29 cellular contexts compared by ENCODE assay signal in genomic region chr5:140870221-140871201, GRCh38. TPM values are rescaled to one million over a fixed set of nuclear protein-coding genes. Genes with fewer than 3 reads are reported as not detected.
"Had no signal": no experiment of that assay in that cellular context is flagged by ENCODE, and none has a peak within 500 bp of the region (broad histone marks: within the 10 kb centered on the region; RNA-seq: fewer than 3 reads in every experiment).

No MANE protein-coding gene starts in this region.

- H3K36me3 ChIP-seq: breast epithelium, SJSA1 had no signal

- DNase-seq: activated CD4-positive, alpha-beta T cell treated with anti-CD3 and anti-CD28 coated beads for 48 hours; activated CD4-positive, alpha-beta T cell treated with anti-CD3 and anti-CD28 coated beads, Interleukin-2, amount 50 U/mL, for 4 hours; activated CD4-positive, CD25-positive, alpha-beta regulatory T cell treated with anti-CD3 and anti-CD28 coated beads, Interleukin-2, amount 50 U/mL, for 72 hours; activated CD8-positive, alpha-beta memory T cell treated with anti-CD3 and anti-CD28 coated beads, Interleukin-2, amount 10 ng/mL, durations not matched to agents 7 days and 5 days; activated gamma-delta T cell treated with Interleukin-2 at 50 U/mL for 16 hours; activated T-cell treated with anti-CD3 and anti-CD28 coated beads, Interleukin-2, amount 50 U/mL, for 48 hours; aorta; caudate nucleus; IMR-90; KG1; NCI-H1092; NCI-H1417 treated with DMSO at 0.1 percent for 48 hours; NCI-H1694; NCI-H2029; NCI-H2107; NCI-H2171 treated with DMSO at 0.1 percent for 48 hours; NCI-H226; NCI-H526; NCI-H774; OCI-M1; RPMI8226; SHP77 had no signal

- H3K27me3 ChIP-seq: breast epithelium, SJSA1 had no signal

- H3K4me1 ChIP-seq: breast epithelium, SJSA1 had no signal

- ATAC-seq: activated CD8-positive, alpha-beta memory T cell treated with anti-CD3 and anti-CD28 coated beads, Interleukin-2, amount 10 ng/mL, durations not matched to agents 7 days and 5 days; activated T-helper 17 cell treated with anti-CD3 and anti-CD28 coated beads, Interleukin-2, amount 50 U/mL, for 72 hours; Panc1; SK-N-SH treated with all-trans-retinoic acid at 6 μM for 48 hours had no signal

- H3K27ac ChIP-seq: breast epithelium, SJSA1 had no signal

- H3K4me3 ChIP-seq: breast epithelium, SJSA1 had no signal

RNA-seq across cellular contexts. Expression of gene PCDHA11, which starts 1.8 kb away (rescaled TPM):
- total RNA-seq: activated CD8-positive, alpha-beta memory T cell treated with anti-CD3 and anti-CD28 coated beads, Interleukin-2, amount 10 ng/mL, durations not matched to agents 7 days and 5 days; activated T-helper 17 cell treated with anti-CD3 and anti-CD28 coated beads, Interleukin-2, amount 50 U/mL, for 72 hours; NCI-H460; SJSA1 had no signal
- polyA plus RNA-seq: aorta, IMR-90 had no signal

RNA-seq across cellular contexts. Expression of gene PCDHA12, which starts 4.6 kb away (rescaled TPM):
- total RNA-seq: activated CD8-positive, alpha-beta memory T cell treated with anti-CD3 and anti-CD28 coated beads, Interleukin-2, amount 10 ng/mL, durations not matched to agents 7 days and 5 days; activated T-helper 17 cell treated with anti-CD3 and anti-CD28 coated beads, Interleukin-2, amount 50 U/mL, for 72 hours; IMR-90; LHCN-M2; SJSA1 had no signal
- polyA plus RNA-seq: IMR-90 had no signal

RNA-seq across cellular contexts. Expression of gene PCDHA13, which starts 11.4 kb away (rescaled TPM):
- total RNA-seq: activated CD8-positive, alpha-beta memory T cell treated with anti-CD3 and anti-CD28 coated beads, Interleukin-2, amount 10 ng/mL, durations not matched to agents 7 days and 5 days; activated T-helper 17 cell treated with anti-CD3 and anti-CD28 coated beads, Interleukin-2, amount 50 U/mL, for 72 hours; IMR-90; LHCN-M2; SJSA1 had no signal
- polyA plus RNA-seq: aorta, IMR-90 had no signal

RNA-seq across cellular contexts. Expression of gene PCDHA10, which starts 14.8 kb away (rescaled TPM):
- total RNA-seq: activated CD8-positive, alpha-beta memory T cell treated with anti-CD3 and anti-CD28 coated beads, Interleukin-2, amount 10 ng/mL, durations not matched to agents 7 days and 5 days; activated T-helper 17 cell treated with anti-CD3 and anti-CD28 coated beads, Interleukin-2, amount 50 U/mL, for 72 hours; LHCN-M2; SJSA1 had no signal

RNA-seq across cellular contexts. Expression of gene PCDHA9, which starts 22.3 kb away (rescaled TPM):
- total RNA-seq: activated CD8-positive, alpha-beta memory T cell treated with anti-CD3 and anti-CD28 coated beads, Interleukin-2, amount 10 ng/mL, durations not matched to agents 7 days and 5 days; activated T-helper 17 cell treated with anti-CD3 and anti-CD28 coated beads, Interleukin-2, amount 50 U/mL, for 72 hours had no signal
- polyA plus RNA-seq: aorta, IMR-90 had no signal
